8 cellular contexts compared by ENCODE assay signal in genomic region chr12:83826112-83826511, GRCh38.
DNase-seq lines count a peak whose midpoint lies in the region; ATAC-seq and TF ChIP-seq lines count a peak whose summit lies in the region.

No MANE protein-coding gene starts in this region.

- ATAC-seq in GM19463 (IDR thresholded peaks at IDR 0.05; ENCODE audit: unreplicated experiment) (peak; percentile 64), HG03457 (IDR thresholded peaks at IDR 0.05; ENCODE audit: unreplicated experiment) (peak; percentile 78), HG03108 (IDR thresholded peaks at IDR 0.05; ENCODE audit: unreplicated experiment) (no peak)

- no peaks in the 10 kb centered on the region for H3K9me3 ChIP-seq in transverse colon

- H3K4me1 ChIP-seq in transverse colon = no peaks in the 10 kb centered on the region

- no peaks in the 10 kb centered on the region for H3K36me3 ChIP-seq in transverse colon

- intact Hi-C loops in transverse colon (cut with DNase I; ENCODE audit: low total_unique reads) = loop anchor here (10.0 kb wide), 1 partner anchor 1141 kb away; the partner anchor contains the start of gene TMTC2

- TF ChIP-seq EP300 in transverse colon (IDR thresholded peaks at IDR 0.05; ENCODE audit: low read depth) = no peak

- H3K27ac ChIP-seq in VCaP (no peak overlapping the region), transverse colon (no peak overlapping the region)

- no peak for TF ChIP-seq POLR2A in transverse colon (IDR thresholded peaks at IDR 0.05)

- TF ChIP-seq CTCF in VCaP (conservative IDR thresholded peaks at IDR 0.05) = peak; percentile 76
- TF ChIP-seq CTCF in transverse colon (IDR thresholded peaks at IDR 0.05) = peak in 4 of 5 experiments; percentile 11 to 38 (median 29)

- no peak overlapping the region for H3K4me3 ChIP-seq in transverse colon

- in situ Hi-C loops in transverse colon (cut with MboI; ENCODE audit: low pct_ligation_motif_present in 1 of 4, low pct_unique_long_range_greater_than_20kb in 1 of 4, low sequenced_read_pairs in 3 of 4) = no loop called here

- H3K27me3 ChIP-seq in transverse colon = no peaks in the 10 kb centered on the region

- DNase-seq in NOMO-1 treated with DMSO at 0.1 percent for 48 hours (lab: John Stamatoyannopoulos, UW; ENCODE audit: unreplicated experiment) (peak; percentile 5), NOMO-1 treated with dmso at 0.1 percent for 144 hours (lab: John Stamatoyannopoulos, UW; ENCODE audit: unreplicated experiment) (no peak), iPS DF 19.7 (ENCODE audit: low read depth, low spot score) (peak; percentile 40), transverse colon (no peak)

Comparison
In these comparisons a context has a peak if more than half of its experiments do, and no peak if none do; other contexts are left out.
1. DNase-seq: peak in NOMO-1 treated with DMSO at 0.1 percent for 48 hours (single experiment) and iPS DF 19.7 (single experiment); none in NOMO-1 treated with dmso at 0.1 percent for 144 hours (single experiment) and transverse colon (single experiment).